In genomic region chr17:5419356-5419958, GRCh38 we compare ENCODE assay signal across 8 cellular contexts. TPM values are rescaled to one million over a fixed set of nuclear protein-coding genes. Genes with fewer than 3 reads are reported as not detected.
DNase-seq lines count a peak whose midpoint lies in the region; ATAC-seq, FAIRE-seq and TF ChIP-seq lines count a peak whose summit lies in the region.

TSS of gene NUP88 (minus strand) at chr17:5419662. CDS start at chr17:5419650, 12 bp downstream.

- H3K9ac ChIP-seq in HepG2 (ENCODE audit: insufficient read depth, low read depth, low read length), result peak within 1 kb of the TSS; percentile 92

- no peaks in the 10 kb centered on the region; a peak in 1 of 5 replicates for H3K27me3 ChIP-seq in HepG2 (ENCODE audit: control insufficient read depth in 1 of 2, insufficient read depth in 2 of 2, low read length in 2 of 2)

- peaks cover 51% of the 10 kb centered on the region for H3K4me1 ChIP-seq in HepG2 (ENCODE audit: insufficient read depth, low read length)

- ATAC-seq in GM19395 (IDR thresholded peaks at IDR 0.05; ENCODE audit: unreplicated experiment), result peak; percentile 81
- ATAC-seq in HG03565 (IDR thresholded peaks at IDR 0.05; ENCODE audit: unreplicated experiment), result peak; percentile 79
- peak; percentile 98 for ATAC-seq in HepG2

- CTCF ChIA-PET in HepG2 (lab: Yijun Ruan, JAX; ENCODE audit: low intra/inter-chr PET ratio, low total read pairs), result interaction anchor here (0.6 kb wide), 1 partner anchor 19 kb away, joined by 3 read pairs; the partner anchor contains the start of gene C1QBP

- H4K20me1 ChIP-seq in HepG2 (ENCODE audit: insufficient read depth, low read length), result no peaks in the 10 kb centered on the region; the same call in 1 of the 2 replicates

- TF ChIP-seq CTCF in C4-2B (conservative IDR thresholded peaks at IDR 0.05) (no peak), HepG2 (CRISPR knock-in tag; IDR thresholded peaks at IDR 0.05) (no peak)

- peak within 1 kb of the TSS; percentile 98 for H2AFZ ChIP-seq in HepG2 (ENCODE audit: low read length)

- FAIRE-seq in HepG2 (lab: Jason Lieb, UNC), result peak; percentile 68

- H3K79me2 ChIP-seq in HepG2 (ENCODE audit: insufficient read depth, low read length), result peaks cover 66% of the 10 kb centered on the region

- peak within 1 kb of the TSS; percentile 91 for H3K27ac ChIP-seq in C4-2B
- H3K27ac ChIP-seq in HepG2 (ENCODE audit: extremely low read length, insufficient read depth, low read length), result peak within 1 kb of the TSS; percentile 85

- POLR2A ChIA-PET in HepG2 (lab: Yijun Ruan, JAX), result interaction anchor here (0.8 to 2.0 kb wide), 11 partner anchors 12 to 138 kb away, joined by 3 to 47 read pairs (median 7); partner anchors contain the start of genes C1QBP, DERL2, MIS12 and RABEP1

- in situ Hi-C loops in HepG2 (cut with HindIII; ENCODE audit: extremely low pct_ligation_motif_present, low pct_unique_long_range_greater_than_20kb), result no loop called here

- no peaks in the 10 kb centered on the region for H3K9me3 ChIP-seq in HepG2 (ENCODE audit: low read length)

- intact Hi-C loops in HepG2 (cut with micrococcal nuclease; ENCODE audit: unreplicated experiment), result loop anchor here (1.0 kb wide), 1 partner anchor 170 kb away; no protein-coding TSS in a partner anchor

- peak within 1 kb of the TSS; percentile 92 for H3K4me2 ChIP-seq in HepG2 (ENCODE audit: low read depth, low read length)

- peak; percentile 91 for DNase-seq in NCI-H774 (lab: John Stamatoyannopoulos, UW)
- DNase-seq in activated CD4-positive, alpha-beta T cell treated with anti-CD3 and anti-CD28 coated beads, Interleukin-2, amount 50 U/mL, for 4 hours, result peak; percentile 94 to 95
- peak; percentile 99 for DNase-seq in dermis blood vessel endothelial cell
- DNase-seq in HepG2 (ENCODE audit: low spot score), result peak; percentile 97
- DNase-seq in stimulated activated CD4-positive, alpha-beta T cell treated with anti-CD3 and anti-CD28 coated beads, Interleukin-4, amount 100 ng/mL, for 1 hour, result peak; percentile 95

- no peak for TF ChIP-seq RAD21 in HepG2 (CRISPR knock-in tag; IDR thresholded peaks at IDR 0.05)

- WGBS in HepG2 (ENCODE audit: low lambda C conversion rate), result 0% methylated on average over 17 of the region's 49 CpGs

- TF ChIP-seq EP300 in HepG2 (IDR thresholded peaks at IDR 0.05; ENCODE audit: low read depth in 2 of 2, low read length in 2 of 2) (no peak), HepG2 (CRISPR knock-in tag; IDR thresholded peaks at IDR 0.05; ENCODE audit: borderline replicate concordance) (no peak)

- TF ChIP-seq POLR2A in HepG2 (IDR thresholded peaks at IDR 0.05; ENCODE audit: insufficient read depth in 1 of 2, low read depth in 2 of 2, low read length in 2 of 2), result peak; percentile 89 to 93

- BruUV-seq in HepG2 (replicated peaks; lab: Mats Ljungman, UMichigan), result no TSS peak

- peaks cover 14 to 40% of the 10 kb centered on the region in 2 experiments for H3K36me3 ChIP-seq in HepG2 (replicated peaks in 1 of 2; ENCODE audit: control insufficient read depth in 1 of 2, insufficient read depth in 2 of 2, low read length in 2 of 2)

- H3K4me3 ChIP-seq in HepG2 (replicated peaks in 1 of 3; ENCODE audit: insufficient read depth in 1 of 3, low read depth in 2 of 3, low read length in 3 of 3), result peak within 1 kb of the TSS; percentile 87 to 99 (median 91)

TF ChIP-seq in HepG2, 621 proteins besides CTCF, POLR2A, EP300 and RAD21 (continues in another document):
- TF ChIP-seq SMAD3 (CRISPR knock-in tag; IDR thresholded peaks at IDR 0.05), result no peak
- TF ChIP-seq ZNF678 (CRISPR knock-in tag; IDR thresholded peaks at IDR 0.05), result no peak
- TF ChIP-seq ZFP36 (IDR thresholded peaks at IDR 0.05; ENCODE audit: borderline replicate concordance, low read depth, low read length, partially characterized antibody), result no peak
- TF ChIP-seq GPBP1L1 (CRISPR knock-in tag; IDR thresholded peaks at IDR 0.05), result no peak
- TF ChIP-seq ZNF576 (CRISPR knock-in tag; IDR thresholded peaks at IDR 0.05), result no peak
- 0 out of 2 replicates have a peak, but pooled peaks have one; percentile 23 for TF ChIP-seq ZBTB20 (CRISPR knock-in tag; IDR thresholded peaks at IDR 0.05; ENCODE audit: borderline replicate concordance, low read depth)
- no peak for TF ChIP-seq PAF1 (CRISPR knock-in tag; IDR thresholded peaks at IDR 0.05)
- no peak for TF ChIP-seq MTA1 (CRISPR knock-in tag; IDR thresholded peaks at IDR 0.05; ENCODE audit: borderline replicate concordance)
- TF ChIP-seq NFYC (CRISPR knock-in tag; IDR thresholded peaks at IDR 0.05), result peak; percentile 94
- peak in 1 of 2 experiments; percentile 26; a peak in 1 of 4 replicates for TF ChIP-seq REST (IDR thresholded peaks at IDR 0.05; ENCODE audit: borderline replicate concordance in 1 of 2, low read depth in 1 of 2, low read length in 2 of 2)
- TF ChIP-seq SYNCRIP (IDR thresholded peaks at IDR 0.05; ENCODE audit: insufficient read depth, low read depth, low read length), result no peak
- peak; percentile 52 for TF ChIP-seq PHF20 (CRISPR knock-in tag; IDR thresholded peaks at IDR 0.05)

RNA-seq across cellular contexts. Expression of gene NUP88, which starts in this region (rescaled TPM):
- 99.9 and 106 TPM in 2 replicates for total RNA-seq in dermis blood vessel endothelial cell
- total RNA-seq in HepG2 (2016; rRNA removed; fragmentation: Illumina TruSeq; extraction: Trizol), result 130 and 170 TPM in 2 replicates
- 30.4 and 32.6 TPM in 2 replicates for total RNA-seq in HepG2 (2016; cell fraction: cytosol; rRNA removed; fragmentation: Illumina TruSeq; extraction: Trizol; ENCODE audit: low read depth)
- total RNA-seq in HepG2 (2016; cell fraction: insoluble cytoplasmic fraction; rRNA removed; fragmentation: Illumina TruSeq; extraction: Trizol), result 132 and 163 TPM in 2 replicates
- total RNA-seq in HepG2 (2016; cell fraction: membrane; rRNA removed; fragmentation: Illumina TruSeq; extraction: Trizol), result 54.6 and 60.9 TPM in 2 replicates
- 87.9 and 98.8 TPM in 2 replicates for total RNA-seq in HepG2 (2016; cell fraction: nucleus; rRNA removed; fragmentation: Illumina TruSeq; extraction: Trizol)
- polyA plus RNA-seq in HepG2 (2011; rRNA removed), result 39.5 and 48.2 TPM in 2 replicates
- polyA plus RNA-seq in HepG2 (2011; cell fraction: cytosol; rRNA removed), result 35.2 and 42.9 TPM in 2 replicates
- 42.5 and 45.9 TPM in 2 replicates for polyA plus RNA-seq in HepG2 (2011; cell fraction: nucleus; rRNA removed)
- 39.2 and 40.9 TPM in 2 replicates for polyA plus RNA-seq in HepG2 (2012)
- polyA plus RNA-seq in HepG2 (2016; cell fraction: cytosol; fragmentation: Illumina TruSeq; extraction: Trizol; ENCODE audit: low read depth), result 17.3 and 19.0 TPM in 2 replicates
- polyA plus RNA-seq in HepG2 (2016; cell fraction: insoluble cytoplasmic fraction; fragmentation: Illumina TruSeq; extraction: Trizol; ENCODE audit: low read depth), result 131 and 155 TPM in 2 replicates
- 25.3 and 31.8 TPM in 2 replicates for polyA plus RNA-seq in HepG2 (2016; cell fraction: membrane; fragmentation: Illumina TruSeq; extraction: Trizol; ENCODE audit: low read depth)
- 71.1 and 89.9 TPM in 2 replicates for polyA plus RNA-seq in HepG2 (2016; cell fraction: nucleus; fragmentation: Illumina TruSeq; extraction: Trizol; ENCODE audit: insufficient read depth, low read depth)
- polyA minus RNA-seq in HepG2 (2011; rRNA and poly(A)+ RNA removed; ENCODE audit: low replicate concordance), result 74.6 and 180 TPM in 2 replicates
- 43.0 and 46.7 TPM in 2 replicates for polyA minus RNA-seq in HepG2 (2011; cell fraction: cytosol; rRNA and poly(A)+ RNA removed)
- polyA minus RNA-seq in HepG2 (2011; cell fraction: nucleus; rRNA and poly(A)+ RNA removed), result 105 and 113 TPM in 2 replicates

Comparison
In these comparisons a context has a peak if more than half of its experiments do, and no peak if none do; other contexts are left out.
1. Peak in every context shown above with its lines: DNase-seq, ATAC-seq, H3K4me3 ChIP-seq and H3K27ac ChIP-seq.